17 cellular contexts compared by ENCODE assay signal in genomic region chr17:41547378-41547841, GRCh38. TPM values are rescaled to one million over a fixed set of nuclear protein-coding genes. Genes with fewer than 3 reads are reported as not detected.
DNase-seq lines count a peak whose midpoint lies in the region; ATAC-seq, FAIRE-seq and TF ChIP-seq lines count a peak whose summit lies in the region.
"Had no signal": no experiment of that assay in that cellular context is flagged by ENCODE, and none has a peak within 500 bp of the region (broad histone marks: within the 10 kb centered on the region; RNA-seq: fewer than 3 reads in every experiment).

No MANE protein-coding gene starts in this region.

- H3K9me3 ChIP-seq in mesodermal cell (ENCODE audit: control insufficient read depth, low read length) (peaks cover 5% of the 10 kb centered on the region), right lobe of liver (no peaks in the 10 kb centered on the region)

- intact Hi-C loops in right lobe of liver (cut with DNase I), result no loop called here

- H3K27me3 Mint-ChIP-seq in T-helper 2 cell treated with Interferon-gamma antibody and Interleukin-4, amounts not matched to agents 5 μg/mL and 100 μg/mL, for 36 hours (ENCODE audit: low read depth), result peaks cover 5% of the 10 kb centered on the region

- no peak overlapping the region for H3K27ac Mint-ChIP-seq in T-helper 2 cell treated with Interferon-gamma antibody and Interleukin-4, amounts not matched to agents 5 μg/mL and 100 μg/mL, for 36 hours

- H3K36me3 Mint-ChIP-seq in T-helper 2 cell treated with Interferon-gamma antibody and Interleukin-4, amounts not matched to agents 5 μg/mL and 100 μg/mL, for 36 hours (ENCODE audit: low read depth), result no peaks in the 10 kb centered on the region

- H3K4me1 ChIP-seq in mesodermal cell (ENCODE audit: control insufficient read depth, insufficient read depth, low read length, poor library complexity, severe bottlenecking), result peaks cover 23% of the 10 kb centered on the region
- H3K4me1 ChIP-seq in right lobe of liver, result peaks cover 0 to 7% (median 2%) of the 10 kb centered on the region in 4 donors

- no peak overlapping the region for H3K4me3 Mint-ChIP-seq in T-helper 2 cell treated with Interferon-gamma antibody and Interleukin-4, amounts not matched to agents 5 μg/mL and 100 μg/mL, for 36 hours

- peaks cover 12% of the 10 kb centered on the region for H3K4me1 Mint-ChIP-seq in T-helper 2 cell treated with Interferon-gamma antibody and Interleukin-4, amounts not matched to agents 5 μg/mL and 100 μg/mL, for 36 hours (ENCODE audit: low read depth)

- H3K36me3 ChIP-seq in mesodermal cell (ENCODE audit: control insufficient read depth, insufficient read depth, low read length) (no peaks in the 10 kb centered on the region), right lobe of liver (no peaks in the 10 kb centered on the region)
- H3K36me3 ChIP-seq: sigmoid colon had no signal

- TF ChIP-seq CTCF in right lobe of liver (IDR thresholded peaks at IDR 0.05), result no peak

- peak; percentile 95 for FAIRE-seq in urothelium cell line (lab: Jason Lieb, UNC)
- FAIRE-seq: A204.1, G401.6 had no signal

- H3K27me3 ChIP-seq in right lobe of liver, result peaks cover 0 to 8% of the 10 kb centered on the region in 2 donors
- H3K27me3 ChIP-seq: sigmoid colon had no signal

- 74 to 81% methylated on average over 7 to 9 of the region's 9 CpGs for WGBS in mesodermal cell (ENCODE audit: insufficient coverage in 2 of 2), 2 experiments
- WGBS in right lobe of liver (ENCODE audit: insufficient coverage, low coverage, low lambda C conversion rate, missing lambda C conversion rate), result 67% methylated on average over 4 of the region's 9 CpGs

- H3K27ac ChIP-seq in mesodermal cell (ENCODE audit: low read depth, low read length, severe bottlenecking), result peak overlapping the region; percentile 80
- no peak overlapping the region for H3K27ac ChIP-seq in right lobe of liver
- no peak overlapping the region for H3K27ac ChIP-seq in caudate nucleus (ENCODE audit: low read depth, low read length)
- H3K27ac ChIP-seq: SK-N-MC had no signal

- H3K9me3 Mint-ChIP-seq in T-helper 2 cell treated with Interferon-gamma antibody and Interleukin-4, amounts not matched to agents 5 μg/mL and 100 μg/mL, for 36 hours, result peaks cover 12% of the 10 kb centered on the region

- DNase-seq in NCI-H2107 treated with DMSO at 0.1 percent for 48 hours (lab: John Stamatoyannopoulos, UW; ENCODE audit: unreplicated experiment) (peak; percentile 55), NCI-H2107 (lab: John Stamatoyannopoulos, UW) (no peak), astrocyte of the hippocampus (ENCODE audit: low read depth, low spot score) (peak; percentile 72), urothelium cell line (ENCODE audit: low spot score) (peak; percentile 75), right lobe of liver (no peak), caudate nucleus (lab: John Stamatoyannopoulos, UW) (no peak)
- DNase-seq in T-helper 2 cell treated with Interferon-gamma antibody and Interleukin-4, amounts not matched to agents 5 μg/mL and 100 μg/mL, for 36 hours (ENCODE audit: low spot score), result no peak
- DNase-seq: activated naive CD4-positive, alpha-beta T cell; hippocampal formation; NCI-H510A had no signal

- no peak overlapping the region for H3K4me3 ChIP-seq in mesodermal cell (ENCODE audit: extremely low read depth, insufficient read depth, low read length, poor library complexity, severe bottlenecking)
- H3K4me3 ChIP-seq in right lobe of liver, result no peak overlapping the region
- H3K4me3 ChIP-seq: sigmoid colon, SK-N-MC had no signal

- no peak for ATAC-seq in right lobe of liver

- no peak for TF ChIP-seq POLR2A in right lobe of liver (IDR thresholded peaks at IDR 0.05)

RNA-seq across cellular contexts. Expression of gene KRT19, which starts 19.3 kb away (rescaled TPM):
- 638 TPM for polyA plus RNA-seq in mesodermal cell (2013, experiment 1 of 2)
- polyA plus RNA-seq in mesodermal cell (2013, experiment 2 of 2), result 743 TPM
- total RNA-seq in right lobe of liver, result 1 to 10 TPM in 5 of 6 experiments, under 1 TPM in 1; 0.87 to 4.3 (median 2.5) TPM
- total RNA-seq: activated CD4-positive, alpha-beta T cell treated with anti-CD3 and anti-CD28 coated beads, Interleukin-2, amount 10 ng/mL, durations not matched to agents 24 days and 14 days had no signal

RNA-seq across cellular contexts. Expression of gene KRT9, which starts 24.4 kb away (rescaled TPM):
- not detected for polyA plus RNA-seq in mesodermal cell (2013, experiment 1 of 2)
- polyA plus RNA-seq in mesodermal cell (2013, experiment 2 of 2), result not detected
- not detected for total RNA-seq in right lobe of liver
- total RNA-seq: activated CD4-positive, alpha-beta T cell treated with anti-CD3 and anti-CD28 coated beads, Interleukin-2, amount 10 ng/mL, durations not matched to agents 24 days and 14 days; sigmoid colon had no signal
- polyA plus RNA-seq: sigmoid colon had no signal

RNA-seq across cellular contexts. Expression of gene KRT15, which starts 28.7 kb away (rescaled TPM):
- polyA plus RNA-seq in mesodermal cell (2013, experiment 1 of 2), result 0.22 TPM
- polyA plus RNA-seq in mesodermal cell (2013, experiment 2 of 2), result 0.40 TPM
- not detected for total RNA-seq in right lobe of liver
- total RNA-seq: activated CD4-positive, alpha-beta T cell treated with anti-CD3 and anti-CD28 coated beads, Interleukin-2, amount 10 ng/mL, durations not matched to agents 24 days and 14 days; mononuclear cell; sigmoid colon had no signal

RNA-seq across cellular contexts. Expression of gene KRT14, which starts 39.3 kb away (rescaled TPM):
- not detected for polyA plus RNA-seq in mesodermal cell (2013, experiment 1 of 2)
- not detected for polyA plus RNA-seq in mesodermal cell (2013, experiment 2 of 2)
- total RNA-seq in right lobe of liver, result under 1 TPM in 1 of 6 experiments, not detected in 5; 0.24 TPM
- total RNA-seq: activated CD4-positive, alpha-beta T cell treated with anti-CD3 and anti-CD28 coated beads, Interleukin-2, amount 10 ng/mL, durations not matched to agents 24 days and 14 days; mononuclear cell; sigmoid colon had no signal

RNA-seq across cellular contexts. Expression of gene KRT13, which starts 42.0 kb away (rescaled TPM):
- not detected for polyA plus RNA-seq in mesodermal cell (2013, experiment 1 of 2)
- polyA plus RNA-seq in mesodermal cell (2013, experiment 2 of 2), result not detected
- total RNA-seq in right lobe of liver, result 1 to 10 TPM in 1 of 6 experiments, not detected in 5; 1.6 TPM
- total RNA-seq: activated CD4-positive, alpha-beta T cell treated with anti-CD3 and anti-CD28 coated beads, Interleukin-2, amount 10 ng/mL, durations not matched to agents 24 days and 14 days had no signal

Comparison
In these comparisons a context has a peak if more than half of its experiments do, and no peak if none do; other contexts are left out.
1. DNase-seq: peak in NCI-H2107 treated with DMSO at 0.1 percent for 48 hours (single experiment), astrocyte of the hippocampus (single experiment) and urothelium cell line (single experiment); none in NCI-H2107 (single experiment), right lobe of liver (0 of 3), caudate nucleus (0 of 61) and T-helper 2 cell treated with Interferon-gamma antibody and Interleukin-4, amounts not matched to agents 5 μg/mL and 100 μg/mL, for 36 hours (single experiment).